Comparison of ENCODE assay signal across 8 cellular contexts in genomic region chr18:158128-159036, GRCh38. TPM values are rescaled to one million over a fixed set of nuclear protein-coding genes. Genes with fewer than 3 reads are reported as not detected.
DNase-seq lines count a peak whose midpoint lies in the region; ATAC-seq and TF ChIP-seq lines count a peak whose summit lies in the region.

USP14 (plus strand) TSS chr18:158557; CDS start chr18:158699, 142 bp downstream.

- H3K36me3 ChIP-seq in suprapubic skin, result no peaks in the 10 kb centered on the region

- TF ChIP-seq CTCF in suprapubic skin (IDR thresholded peaks at IDR 0.05), result no peak

- peak within 1 kb of the TSS; percentile 97 for H3K4me3 ChIP-seq in suprapubic skin

- H3K9me3 Mint-ChIP-seq in activated naive CD4-positive, alpha-beta T cell treated with anti-CD3 and anti-CD28 coated beads, Interleukin-2, amount 50 U/mL, for 72 hours, result no peaks in the 10 kb centered on the region

- DNase-seq in NCI-H1105 (lab: John Stamatoyannopoulos, UW), result peak; percentile 77
- peak; percentile 91 for DNase-seq in SKM-1 (lab: John Stamatoyannopoulos, UW; ENCODE audit: unreplicated experiment)
- peak; percentile 89 to 96 for DNase-seq in activated naive CD4-positive, alpha-beta T cell treated with anti-CD3 and anti-CD28 coated beads, Interleukin-2, amount 50 U/mL, for 72 hours (ENCODE audit: low spot score in 2 of 2)
- peak; percentile 51 for DNase-seq in glomerular endothelial cell (ENCODE audit: extremely low read depth, low read depth, low spot score)
- DNase-seq in occipital lobe (lab: John Stamatoyannopoulos, UW), result peak; percentile 98
- peak; percentile 96 to 97 for DNase-seq in suprapubic skin (ENCODE audit: low spot score in 2 of 2)

- peak; percentile 94 for ATAC-seq in HG02642 (IDR thresholded peaks at IDR 0.05; ENCODE audit: poor library complexity, unreplicated experiment)
- peak; percentile 92 to 97 for ATAC-seq in activated naive CD4-positive, alpha-beta T cell treated with anti-CD3 and anti-CD28 coated beads, Interleukin-2, amount 50 U/mL, for 72 hours

- TF ChIP-seq POLR2A in GM10847 (IDR thresholded peaks at IDR 0.05; ENCODE audit: extremely low read depth, insufficient read length) (peak; percentile 52), suprapubic skin (IDR thresholded peaks at IDR 0.05) (peak in 1 of 2 donors; percentile 33)

- H3K9me3 ChIP-seq in suprapubic skin, result no peaks in the 10 kb centered on the region

- peak within 1 kb of the TSS; percentile 89 to 96 for H3K27ac Mint-ChIP-seq in activated naive CD4-positive, alpha-beta T cell treated with anti-CD3 and anti-CD28 coated beads, Interleukin-2, amount 50 U/mL, for 72 hours

- no peaks in the 10 kb centered on the region for H3K27me3 ChIP-seq in suprapubic skin

- H3K4me1 ChIP-seq in suprapubic skin, result peaks cover 25% of the 10 kb centered on the region

- H3K36me3 Mint-ChIP-seq in activated naive CD4-positive, alpha-beta T cell treated with anti-CD3 and anti-CD28 coated beads, Interleukin-2, amount 50 U/mL, for 72 hours, result peaks cover 7 to 10% of the 10 kb centered on the region in 2 donors

- 2% methylated on average over 29 of the region's 89 CpGs for whole genome bisulfite sequencing in suprapubic skin

- peak within 1 kb of the TSS; percentile 91 for H3K27ac ChIP-seq in suprapubic skin

- no peak for TF ChIP-seq EP300 in suprapubic skin (IDR thresholded peaks at IDR 0.05)

RNA-seq across cellular contexts. Expression of gene USP14, which starts in this region (rescaled TPM):
- total RNA-seq in activated naive CD4-positive, alpha-beta T cell treated with anti-CD3 and anti-CD28 coated beads, Interleukin-2, amount 50 U/mL, for 72 hours, result 10 to 100 TPM; 79.3 to 86.9 TPM
- total RNA-seq in glomerular endothelial cell, result 37.2 and 65.2 TPM in 2 replicates
- 29.5 TPM for total RNA-seq in occipital lobe
- 10 to 100 TPM; 19.7 to 31.4 (median 27.9) TPM for total RNA-seq in suprapubic skin

Comparison
In these comparisons a context has a peak if more than half of its experiments do, and no peak if none do; other contexts are left out.
1. Peak in every context shown above with its lines: DNase-seq, ATAC-seq, H3K4me3 ChIP-seq and H3K27ac ChIP-seq.